In the genomic region with DNA sequence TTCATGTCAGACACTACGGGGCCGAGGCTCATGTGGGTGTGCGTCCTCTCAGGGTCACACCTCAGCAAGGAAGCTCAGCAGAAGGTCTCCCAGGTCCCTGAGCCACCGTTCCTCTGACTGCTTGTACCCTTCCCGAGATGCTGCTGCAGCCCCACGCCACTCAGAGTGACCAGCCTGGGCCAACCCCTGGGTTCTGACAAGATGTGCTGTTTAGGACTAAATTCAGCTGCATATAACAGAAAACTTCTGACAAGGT, we compare ENCODE assay signal across 29 cellular contexts.
"Had no signal": no experiment of that assay in that cellular context is flagged by ENCODE, and none has a peak within 500 bp of the region (broad histone marks: within the 10 kb centered on the region; RNA-seq: fewer than 3 reads in every experiment).

No MANE protein-coding gene starts in this region.

- H3K9ac ChIP-seq: parathyroid adenoma had no signal

- H3K27ac Mint-ChIP-seq: natural killer cell treated with Interleukin-12 subunit alpha and Interleukin-12 subunit beta and Interleukin-15 and Interleukin-18, amount 100 ng/mL, for 72 hours; nephron progenitor cell; progenitor cell of endocrine pancreas; stimulated activated memory B cell treated with anti-CD40 and anti-IgM and Interleukin-4, amounts not matched to agents 10 μg/mL and 1 μg/mL and 100 μg/mL, for 72 hours; type B pancreatic cell had no signal

- H3K36me3 Mint-ChIP-seq: naive thymus-derived CD8-positive, alpha-beta T cell; natural killer cell treated with Interleukin-12 subunit alpha and Interleukin-12 subunit beta and Interleukin-15 and Interleukin-18, amount 100 ng/mL, for 72 hours; stimulated activated memory B cell treated with anti-CD40 and anti-IgM and Interleukin-4, amounts not matched to agents 10 μg/mL and 1 μg/mL and 100 μg/mL, for 72 hours; type B pancreatic cell had no signal

- H3K27me3 Mint-ChIP-seq: natural killer cell treated with Interleukin-12 subunit alpha and Interleukin-12 subunit beta and Interleukin-15 and Interleukin-18, amount 100 ng/mL, for 72 hours; progenitor cell of endocrine pancreas; stimulated activated naive CD8-positive, alpha-beta T cell treated with anti-CD3 and anti-CD28 coated beads, Interleukin-15, amount 100 ng/mL, for 72 hours had no signal

- H3K36me3 ChIP-seq: ovary, right lobe of liver, sigmoid colon, suprapubic skin, tibial artery, transverse colon, upper lobe of right lung, uterus had no signal

- H3K4me1 ChIP-seq: parathyroid adenoma, psoas muscle, right lobe of liver, tibial artery, uterus had no signal

- H2AFZ ChIP-seq: parathyroid adenoma had no signal

- H3K4me3 Mint-ChIP-seq: naive thymus-derived CD8-positive, alpha-beta T cell; natural killer cell treated with Interleukin-12 subunit alpha and Interleukin-12 subunit beta and Interleukin-15 and Interleukin-18, amount 100 ng/mL, for 72 hours; nephron progenitor cell; neural crest cell; stimulated activated memory B cell treated with anti-CD40 and anti-IgM and Interleukin-4, amounts not matched to agents 10 μg/mL and 1 μg/mL and 100 μg/mL, for 72 hours; stimulated activated naive CD8-positive, alpha-beta T cell treated with anti-CD3 and anti-CD28 coated beads, Interleukin-15, amount 100 ng/mL, for 72 hours; type B pancreatic cell had no signal

- FAIRE-seq: small intestine had no signal

- H3K9me3 Mint-ChIP-seq: natural killer cell treated with Interleukin-12 subunit alpha and Interleukin-12 subunit beta and Interleukin-15 and Interleukin-18, amount 100 ng/mL, for 72 hours; neural crest cell; stimulated activated memory B cell treated with anti-CD40 and anti-IgM and Interleukin-4, amounts not matched to agents 10 μg/mL and 1 μg/mL and 100 μg/mL, for 72 hours; stimulated activated naive CD8-positive, alpha-beta T cell treated with anti-CD3 and anti-CD28 coated beads, Interleukin-15, amount 100 ng/mL, for 72 hours; type B pancreatic cell had no signal

- H3K4me3 ChIP-seq: ovary, psoas muscle, right lobe of liver, sigmoid colon, suprapubic skin, testis, tibial artery, transverse colon, upper lobe of right lung, uterus had no signal

- H3K27ac ChIP-seq: ovary, parathyroid adenoma, psoas muscle, right lobe of liver, sigmoid colon, suprapubic skin, testis, tibial artery, transverse colon, upper lobe of right lung, uterus had no signal

- H3K4me1 Mint-ChIP-seq: stimulated activated memory B cell treated with anti-CD40 and anti-IgM and Interleukin-4, amounts not matched to agents 10 μg/mL and 1 μg/mL and 100 μg/mL, for 72 hours had no signal

- H3K9me3 ChIP-seq: ovary, psoas muscle, right lobe of liver, sigmoid colon, suprapubic skin, testis, transverse colon, upper lobe of right lung, uterus had no signal

- H3K27me3 ChIP-seq: ovary, right lobe of liver, suprapubic skin, testis, transverse colon, uterus had no signal

- H3K79me2 ChIP-seq: parathyroid adenoma had no signal

- DNase-seq: naive thymus-derived CD8-positive, alpha-beta T cell; nephron progenitor cell; occipital lobe; ovary; right lobe of liver; sigmoid colon; small intestine; stimulated activated CD4-positive, alpha-beta T cell treated with anti-CD3 and anti-CD28 coated beads, Interleukin-12 subunit alpha, Interleukin-12 subunit beta, amount 100 ng/mL, for 4 hours; stimulated activated CD4-positive, alpha-beta T cell treated with anti-CD3 and anti-CD28 coated beads, Interleukin-1b, Interleukin-23, amount 100 ng/mL, for 48 hours; stimulated activated CD4-positive, alpha-beta T cell treated with anti-CD3 and anti-CD28 coated beads, Interleukin-4, amount 100 ng/mL, for 1 hour; stimulated activated CD4-positive, alpha-beta T cell treated with anti-CD3 and anti-CD28 coated beads, Interleukin-4, amount 100 ng/mL, for 4 hours; stimulated activated CD8-positive, alpha-beta memory T cell treated with anti-CD3 and anti-CD28 coated beads, Interleukin-4, amount 100 ng/mL, for 48 hours; stimulated activated naive CD4-positive, alpha-beta T cell; stimulated activated naive CD8-positive, alpha-beta T cell treated with anti-CD3 and anti-CD28 coated beads, Interleukin-15, amount 100 ng/mL, for 72 hours; stimulated activated naive CD8-positive, alpha-beta T cell treated with anti-CD3 and anti-CD28 coated beads, Interleukin-15, Interleukin-2, amounts not matched to agents 100 U/mL and 50 U/mL, for 24 hours; substantia nigra; testis; tibial artery; transverse colon; upper lobe of right lung; uterus had no signal
